ENCODE assay signal across 15 cellular contexts in genomic region chr14:59026086-59026485, GRCh38.
A peak's percentile ranks its signal among the peaks of the same experiment; 100 is the strongest.
DNase-seq lines count a peak whose midpoint lies in the region; TF ChIP-seq lines count a peak whose summit lies in the region.
"Had no signal": no experiment of that assay in that cellular context is flagged by ENCODE, and none has a peak within 500 bp of the region (broad histone marks: within the 10 kb centered on the region; RNA-seq: fewer than 3 reads in every experiment).

No MANE protein-coding gene starts in this region.

- H3K36me3 Mint-ChIP-seq in nephron (ENCODE audit: low read depth): no peaks in the 10 kb centered on the region

- no peaks in the 10 kb centered on the region for H3K4me1 ChIP-seq in Karpas-422 (ENCODE audit: low read length)

- H3K4me1 Mint-ChIP-seq in nephron: peaks cover 19% of the 10 kb centered on the region

- H3K27me3 ChIP-seq in MG63 (no peaks in the 10 kb centered on the region), Karpas-422 (ENCODE audit: low read length) (no peaks in the 10 kb centered on the region)

- CTCF ChIA-PET in AG04449 (lab: Yijun Ruan, JAX): interaction anchor here (0.8 to 2.3 kb wide), 3 partner anchors 99 to 385 kb away, joined by 3 to 17 read pairs (median 3); no protein-coding TSS in a partner anchor

- in situ Hi-C loops in astrocyte of the spinal cord (cut with HindIII; ENCODE audit: low sequenced_read_pairs): no loop called here

- no peaks in the 10 kb centered on the region for H3K9me2 ChIP-seq in Karpas-422 (replicated peaks; ENCODE audit: insufficient read depth, low read length)

- H3K4me3 ChIP-seq in AG04449 (ENCODE audit: low read depth, low read length) (no peak overlapping the region), MG63 (no peak overlapping the region), astrocyte of the spinal cord (ENCODE audit: low read depth, low read length) (no peak overlapping the region), Karpas-422 (ENCODE audit: low read length) (no peak overlapping the region)
- H3K4me3 ChIP-seq: GM12878 had no signal

- DNase-seq in AG04449 (ENCODE audit: low read depth, low spot score) (peak; percentile 16), MG63 (peak; percentile 34), astrocyte of the spinal cord (ENCODE audit: low read depth, low spot score) (peak; percentile 29), NCI-H446 (lab: John Stamatoyannopoulos, UW) (no peak), medulla oblongata (ENCODE audit: extremely low spot score) (no peak), Karpas-422 (no peak)
- DNase-seq: C1 segment of cervical spinal cord; Calu3; CD4-positive, alpha-beta T cell; DMS 273 treated with DMSO at 0.1 percent for 48 hours had no signal

- no peaks in the 10 kb centered on the region for H3K36me3 ChIP-seq in MG63
- no peaks in the 10 kb centered on the region for H3K36me3 ChIP-seq in Karpas-422 (ENCODE audit: insufficient read depth, low read length)

- H3K79me2 ChIP-seq in Karpas-422 (ENCODE audit: low read length): no peaks in the 10 kb centered on the region

- no peak overlapping the region for H3K9ac ChIP-seq in Karpas-422 (ENCODE audit: low read length)

- no peaks in the 10 kb centered on the region; the same call in 1 of the 2 replicates for H3K9me3 ChIP-seq in MG63
- no peaks in the 10 kb centered on the region for H3K9me3 ChIP-seq in Karpas-422 (ENCODE audit: low read length)

- H3K27me3 Mint-ChIP-seq in nephron (ENCODE audit: low read depth): no peaks in the 10 kb centered on the region

- no peak overlapping the region for H2AFZ ChIP-seq in Karpas-422 (ENCODE audit: low read length)

- H3K27ac ChIP-seq in Karpas-422 (ENCODE audit: low read length): no peak overlapping the region
- H3K27ac ChIP-seq: 22Rv1, HL-60 had no signal

- no peaks in the 10 kb centered on the region for H4K20me1 ChIP-seq in Karpas-422 (ENCODE audit: insufficient read depth, low read depth, low read length)

- TF ChIP-seq CTCF in AG04449 (IDR thresholded peaks at IDR 0.05; ENCODE audit: insufficient read depth, low read length, missing control alignments) (no peak), astrocyte of the spinal cord (IDR thresholded peaks at IDR 0.05; ENCODE audit: low read depth, low read length) (no peak), nephron (IDR thresholded peaks at IDR 0.05; ENCODE audit: unreplicated experiment in 3 of 3) (no peak)

- no peak overlapping the region for H3K4me2 ChIP-seq in Karpas-422 (ENCODE audit: low read depth, low read length, poor library complexity, severe bottlenecking)

- H3K27ac Mint-ChIP-seq in nephron: peak overlapping the region in 2 of 3 experiments; percentile 40 to 49
- H3K27ac Mint-ChIP-seq: B cell; CD4-positive, alpha-beta T cell had no signal

- no peaks in the 10 kb centered on the region for H3K9me3 Mint-ChIP-seq in nephron
- H3K9me3 Mint-ChIP-seq: CD4-positive, alpha-beta T cell had no signal

- POLR2A ChIA-PET in AG04449 (lab: Yijun Ruan, JAX): no interaction called here

- H3K4me3 Mint-ChIP-seq in nephron: no peak overlapping the region
- H3K4me3 Mint-ChIP-seq: B cell; CD4-positive, alpha-beta T cell had no signal

Comparison
In these comparisons a context has a peak if more than half of its experiments do, and no peak if none do; other contexts are left out.
1. DNase-seq: peak in AG04449 (single experiment), MG63 (single experiment) and astrocyte of the spinal cord (single experiment); none in NCI-H446 (0 of 2), medulla oblongata (single experiment) and Karpas-422 (single experiment).